In the genomic region with DNA sequence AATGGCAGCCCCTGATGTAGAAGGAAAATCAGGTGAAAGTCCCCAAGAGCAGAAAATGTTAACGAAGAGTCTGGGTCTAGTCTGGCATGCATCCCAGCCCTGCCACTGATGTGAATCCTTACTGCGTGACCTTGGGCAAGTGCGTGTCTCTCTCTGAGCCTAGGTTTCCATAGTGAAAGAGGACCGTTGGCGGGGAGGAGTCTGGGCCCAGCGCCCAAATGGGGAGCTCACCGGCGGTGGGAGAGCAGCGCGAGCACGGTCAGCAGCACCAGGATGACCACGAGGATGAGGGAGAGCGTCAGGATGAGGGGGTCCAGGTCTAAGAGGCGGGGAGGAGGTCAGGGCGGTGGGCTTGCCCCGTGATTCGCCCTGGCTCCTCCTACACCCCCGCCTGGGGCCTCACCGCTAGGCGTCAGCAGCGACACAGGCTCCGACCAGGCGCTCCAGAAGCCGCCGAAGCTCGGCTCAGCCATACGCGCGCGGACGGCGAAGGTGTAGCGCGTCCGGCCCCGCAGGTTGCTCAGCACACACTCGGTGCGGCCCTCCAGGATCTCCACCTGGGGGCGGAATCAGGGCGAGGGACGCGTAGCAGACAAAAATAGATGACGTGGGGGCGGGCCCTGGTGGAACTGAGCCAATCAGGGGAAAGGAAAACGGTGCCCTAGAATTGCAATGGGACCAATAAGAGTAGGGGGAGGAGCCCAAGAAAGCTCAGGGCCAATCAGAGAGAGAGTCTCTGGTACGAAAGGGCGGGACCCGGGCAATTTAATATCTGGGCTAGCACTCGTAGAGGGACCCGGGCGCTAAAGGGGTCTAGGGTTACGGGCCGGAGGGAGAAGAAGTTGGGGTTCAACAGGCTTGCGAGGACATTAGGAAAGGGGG, we compare ENCODE assay signal across 8 cellular contexts. TPM values are rescaled to one million over a fixed set of nuclear protein-coding genes. Genes with fewer than 3 reads are reported as not detected.
DNase-seq lines count a peak whose midpoint lies in the region; ATAC-seq, FAIRE-seq and TF ChIP-seq lines count a peak whose summit lies in the region.

No MANE protein-coding gene starts in this region.

- H4K20me1 ChIP-seq in fibroblast of lung (ENCODE audit: control insufficient read depth, extremely low read depth, insufficient read depth, low read length), result no peaks in the 10 kb centered on the region

- H3K4me3 ChIP-seq in HUES64 (ENCODE audit: low read length) (peak overlapping the region; percentile 79), fibroblast of lung (replicated peaks in 1 of 4; ENCODE audit: control extremely low read depth in 1 of 4, insufficient read depth in 1 of 4, low read depth in 3 of 4, low read length in 4 of 4) (peak overlapping the region; percentile 57 to 75 (median 62))

- peaks cover 4% of the 10 kb centered on the region for H3K79me2 ChIP-seq in fibroblast of lung (ENCODE audit: control insufficient read depth, insufficient read depth, low read length)

- H2AFZ ChIP-seq in fibroblast of lung (ENCODE audit: low read length), result peak overlapping the region; percentile 97

- peak; percentile 83 for FAIRE-seq in RCC 7860 (lab: Jason Lieb, UNC)

- no peaks in the 10 kb centered on the region for H3K9me3 Mint-ChIP-seq in activated T-helper 1 cell treated with anti-CD3 and anti-CD28 coated beads, Interleukin-12 subunit alpha, Interleukin-12 subunit beta, Interleukin-2, Interleukin-4 antibody, amounts not matched to agents 30 ng/mL and 10 ng/mL and 1 ng/mL, durations not matched to agents 14 hours and 24 hours and 36 hours
- no peaks in the 10 kb centered on the region for H3K9me3 Mint-ChIP-seq in natural killer cell

- H3K9ac ChIP-seq in HUES64 (ENCODE audit: low read depth, low read length) (peak overlapping the region; percentile 66), fibroblast of lung (ENCODE audit: insufficient read depth, low read length) (peak overlapping the region; percentile 76)

- no peaks in the 10 kb centered on the region for H3K9me3 ChIP-seq in HUES64 (ENCODE audit: insufficient read depth, low read depth, low read length)
- no peaks in the 10 kb centered on the region for H3K9me3 ChIP-seq in fibroblast of lung (ENCODE audit: control insufficient read depth, insufficient read depth, low read depth, low read length)

- H3K27ac ChIP-seq in HUES64 (ENCODE audit: low read depth, low read length) (peak overlapping the region; percentile 86), fibroblast of lung (ENCODE audit: insufficient read depth, low read length) (peak overlapping the region; percentile 89)

- H3K4me1 Mint-ChIP-seq in activated T-helper 1 cell treated with anti-CD3 and anti-CD28 coated beads, Interleukin-12 subunit alpha, Interleukin-12 subunit beta, Interleukin-2, Interleukin-4 antibody, amounts not matched to agents 30 ng/mL and 10 ng/mL and 1 ng/mL, durations not matched to agents 14 hours and 24 hours and 36 hours (ENCODE audit: low read depth), result peaks cover 32% of the 10 kb centered on the region
- peaks cover 29 to 37% of the 10 kb centered on the region in 2 donors for H3K4me1 Mint-ChIP-seq in natural killer cell

- H3K27ac Mint-ChIP-seq in activated T-helper 1 cell treated with anti-CD3 and anti-CD28 coated beads, Interleukin-12 subunit alpha, Interleukin-12 subunit beta, Interleukin-2, Interleukin-4 antibody, amounts not matched to agents 30 ng/mL and 10 ng/mL and 1 ng/mL, durations not matched to agents 14 hours and 24 hours and 36 hours, result peak overlapping the region; percentile 100
- peak overlapping the region; percentile 92 to 97 for H3K27ac Mint-ChIP-seq in natural killer cell

- H3K4me1 ChIP-seq in HUES64 (ENCODE audit: insufficient read depth, low read length) (peaks cover 4% of the 10 kb centered on the region; the same call in 1 of the 2 replicates), fibroblast of lung (ENCODE audit: control insufficient read depth, extremely low read depth, insufficient read depth, low read length) (peaks cover 25% of the 10 kb centered on the region)

- peak overlapping the region; percentile 88 for H3K4me3 Mint-ChIP-seq in activated T-helper 1 cell treated with anti-CD3 and anti-CD28 coated beads, Interleukin-12 subunit alpha, Interleukin-12 subunit beta, Interleukin-2, Interleukin-4 antibody, amounts not matched to agents 30 ng/mL and 10 ng/mL and 1 ng/mL, durations not matched to agents 14 hours and 24 hours and 36 hours
- peak overlapping the region; percentile 98 for H3K4me3 Mint-ChIP-seq in natural killer cell

- peak overlapping the region; percentile 80 for H3K4me2 ChIP-seq in fibroblast of lung (ENCODE audit: extremely low read depth, insufficient read depth, low read length)

- intact Hi-C loops in activated T-helper 1 cell treated with anti-CD3 and anti-CD28 coated beads, Interleukin-12 subunit alpha, Interleukin-12 subunit beta, Interleukin-2, Interleukin-4 antibody, amounts not matched to agents 30 ng/mL and 10 ng/mL and 1 ng/mL, durations not matched to agents 14 hours and 24 hours and 36 hours (cut with micrococcal nuclease), result loop anchor here (1.0 kb wide), 6 partner anchors 35 to 258 kb away; a partner anchor contains a TSS
- intact Hi-C loops in natural killer cell (cut with micrococcal nuclease), result loop anchor here (1.0 to 5.0 kb wide), 5 partner anchors 35 to 101 kb away; a partner anchor contains a TSS

- H3K36me3 Mint-ChIP-seq in activated T-helper 1 cell treated with anti-CD3 and anti-CD28 coated beads, Interleukin-12 subunit alpha, Interleukin-12 subunit beta, Interleukin-2, Interleukin-4 antibody, amounts not matched to agents 30 ng/mL and 10 ng/mL and 1 ng/mL, durations not matched to agents 14 hours and 24 hours and 36 hours (ENCODE audit: low read depth), result peaks cover 15% of the 10 kb centered on the region
- H3K36me3 Mint-ChIP-seq in natural killer cell, result no peaks in the 10 kb centered on the region

- H3K36me3 ChIP-seq in HUES64 (ENCODE audit: insufficient read depth, low read length) (no peaks in the 10 kb centered on the region), fibroblast of lung (ENCODE audit: control insufficient read depth, insufficient read depth, low read length) (no peaks in the 10 kb centered on the region)

- 2% methylated on average over 54 of the region's 54 CpGs for WGBS in HUES64

- ATAC-seq in GM21515 (IDR thresholded peaks at IDR 0.05; ENCODE audit: unreplicated experiment) (peak; percentile 70), natural killer cell (peak; percentile 81 to 92 (median 83))

- DNase-seq in DMS 273 treated with DMSO at 0.1 percent for 48 hours (lab: John Stamatoyannopoulos, UW) (peak; percentile 94), RCC 7860 (ENCODE audit: low spot score) (peak; percentile 95), fibroblast of lung (ENCODE audit: low read depth in 2 of 2) (peak; percentile 91 to 94), natural killer cell (peak; percentile 94)
- DNase-seq in activated T-helper 1 cell treated with anti-CD3 and anti-CD28 coated beads, Interleukin-12 subunit alpha, Interleukin-12 subunit beta, Interleukin-2, Interleukin-4 antibody, amounts not matched to agents 30 ng/mL and 10 ng/mL and 1 ng/mL, durations not matched to agents 14 hours and 24 hours and 36 hours (ENCODE audit: low spot score), result peak; percentile 96
- peak; percentile 94 to 99 (median 97) for DNase-seq in stimulated activated naive CD4-positive, alpha-beta T cell (lab: John Stamatoyannopoulos, UW)

- peaks cover 13% of the 10 kb centered on the region; the same call in 1 of the 2 replicates for H3K27me3 ChIP-seq in HUES64 (ENCODE audit: insufficient read depth, low read length)
- no peaks in the 10 kb centered on the region for H3K27me3 ChIP-seq in fibroblast of lung (ENCODE audit: control insufficient read depth, insufficient read depth, low read length)

- peaks cover 16% of the 10 kb centered on the region for H3K27me3 Mint-ChIP-seq in activated T-helper 1 cell treated with anti-CD3 and anti-CD28 coated beads, Interleukin-12 subunit alpha, Interleukin-12 subunit beta, Interleukin-2, Interleukin-4 antibody, amounts not matched to agents 30 ng/mL and 10 ng/mL and 1 ng/mL, durations not matched to agents 14 hours and 24 hours and 36 hours (ENCODE audit: insufficient read depth)
- peaks cover 0 to 22% of the 10 kb centered on the region in 2 donors for H3K27me3 Mint-ChIP-seq in natural killer cell (ENCODE audit: low read depth in 2 of 2)

- TF ChIP-seq CTCF in fibroblast of lung (conservative IDR thresholded peaks at IDR 0.05 in 1 of 2, IDR thresholded peaks at IDR 0.05 in 1 of 2; ENCODE audit: low read depth in 1 of 2, low read length in 2 of 2), result peak; percentile 65 to 68
- peak; percentile 71 for TF ChIP-seq CTCF in natural killer cell (IDR thresholded peaks at IDR 0.05)

RNA-seq across cellular contexts. Expression of a gene that starts 3.2 kb away (rescaled TPM):
- polyA plus RNA-seq in HUES64 (2013, experiment 1 of 2), result 4.4 TPM
- 4.7 TPM for polyA plus RNA-seq in HUES64 (2013, experiment 2 of 2)
- 7.3 and 7.9 TPM in 2 replicates for total RNA-seq in activated T-helper 1 cell treated with anti-CD3 and anti-CD28 coated beads, Interleukin-12 subunit alpha, Interleukin-12 subunit beta, Interleukin-2, Interleukin-4 antibody, amounts not matched to agents 30 ng/mL and 10 ng/mL and 1 ng/mL, durations not matched to agents 14 hours and 24 hours and 36 hours
- 6.4 and 9.2 TPM in 2 replicates for total RNA-seq in fibroblast of lung
- polyA plus RNA-seq in fibroblast of lung, result 3.6 and 3.8 TPM in 2 replicates
- 4.4 and 6.0 TPM in 2 replicates for polyA plus RNA-seq in fibroblast of lung (2012)
- 4.8 and 6.3 TPM in 2 replicates for polyA minus RNA-seq in fibroblast of lung (ENCODE audit: low replicate concordance)
- total RNA-seq in natural killer cell, result 10 to 100 TPM in 2 of 3 donors, 1 to 10 TPM in 1; 7.6 to 10.7 (median 10.3) TPM

RNA-seq across cellular contexts. Expression of a gene that starts 6.4 kb away (rescaled TPM):
- polyA plus RNA-seq in HUES64 (2013, experiment 1 of 2), result 3.6 TPM
- polyA plus RNA-seq in HUES64 (2013, experiment 2 of 2), result 3.0 TPM
- 3.2 and 3.9 TPM in 2 replicates for total RNA-seq in activated T-helper 1 cell treated with anti-CD3 and anti-CD28 coated beads, Interleukin-12 subunit alpha, Interleukin-12 subunit beta, Interleukin-2, Interleukin-4 antibody, amounts not matched to agents 30 ng/mL and 10 ng/mL and 1 ng/mL, durations not matched to agents 14 hours and 24 hours and 36 hours
- total RNA-seq in fibroblast of lung (0.50 and 0.51 TPM in 2 replicates), natural killer cell (1 to 10 TPM; 2.1 to 2.9 (median 2.8) TPM)
- polyA plus RNA-seq in fibroblast of lung, result 0.76 and 1.2 TPM in 2 replicates
- polyA plus RNA-seq in fibroblast of lung (2012), result 1.6 and 1.7 TPM in 2 replicates
- 0.96 TPM in 1 of 2 replicates, not detected in the other for polyA minus RNA-seq in fibroblast of lung (ENCODE audit: low replicate concordance)

RNA-seq across cellular contexts. Expression of a gene that starts 25.7 kb away (rescaled TPM):
- polyA plus RNA-seq in HUES64 (2013, experiment 1 of 2), result 4.8 TPM
- polyA plus RNA-seq in HUES64 (2013, experiment 2 of 2), result 6.3 TPM
- total RNA-seq in activated T-helper 1 cell treated with anti-CD3 and anti-CD28 coated beads, Interleukin-12 subunit alpha, Interleukin-12 subunit beta, Interleukin-2, Interleukin-4 antibody, amounts not matched to agents 30 ng/mL and 10 ng/mL and 1 ng/mL, durations not matched to agents 14 hours and 24 hours and 36 hours, result 2.0 TPM in 2 replicates
- 7.4 and 13.0 TPM in 2 replicates for total RNA-seq in fibroblast of lung
- polyA plus RNA-seq in fibroblast of lung, result 17.6 and 21.2 TPM in 2 replicates
- 42.8 and 51.9 TPM in 2 replicates for polyA plus RNA-seq in fibroblast of lung (2012)
- 56.3 and 56.9 TPM in 2 replicates for polyA minus RNA-seq in fibroblast of lung (ENCODE audit: low replicate concordance)
- 10 to 100 TPM; 13.3 to 21.1 (median 16.1) TPM for total RNA-seq in natural killer cell

RNA-seq across cellular contexts. Expression of a gene that starts 34.6 kb away (rescaled TPM):
- polyA plus RNA-seq in HUES64 (2013, experiment 1 of 2), result 4.2 TPM
- 4.9 TPM for polyA plus RNA-seq in HUES64 (2013, experiment 2 of 2)
- 10.7 and 14.4 TPM in 2 replicates for total RNA-seq in activated T-helper 1 cell treated with anti-CD3 and anti-CD28 coated beads, Interleukin-12 subunit alpha, Interleukin-12 subunit beta, Interleukin-2, Interleukin-4 antibody, amounts not matched to agents 30 ng/mL and 10 ng/mL and 1 ng/mL, durations not matched to agents 14 hours and 24 hours and 36 hours
- total RNA-seq in fibroblast of lung (10.1 and 11.3 TPM in 2 replicates), natural killer cell (10 to 100 TPM; 86.9 to 94.9 (median 91.8) TPM)
- polyA plus RNA-seq in fibroblast of lung, result 13.8 and 14.4 TPM in 2 replicates
- 14.6 and 14.8 TPM in 2 replicates for polyA plus RNA-seq in fibroblast of lung (2012)
- polyA minus RNA-seq in fibroblast of lung (ENCODE audit: low replicate concordance), result 15.7 and 20.7 TPM in 2 replicates

RNA-seq across cellular contexts. Expression of a gene that starts 34.8 kb away (rescaled TPM):
- polyA plus RNA-seq in HUES64 (2013, experiment 1 of 2), result 53.3 TPM
- 57.5 TPM for polyA plus RNA-seq in HUES64 (2013, experiment 2 of 2)
- 26.6 and 31.2 TPM in 2 replicates for total RNA-seq in activated T-helper 1 cell treated with anti-CD3 and anti-CD28 coated beads, Interleukin-12 subunit alpha, Interleukin-12 subunit beta, Interleukin-2, Interleukin-4 antibody, amounts not matched to agents 30 ng/mL and 10 ng/mL and 1 ng/mL, durations not matched to agents 14 hours and 24 hours and 36 hours
- total RNA-seq in fibroblast of lung (54.7 and 76.8 TPM in 2 replicates), natural killer cell (10 to 100 TPM; 25.0 to 29.9 (median 29.5) TPM)
- polyA plus RNA-seq in fibroblast of lung, result 68.4 and 78.6 TPM in 2 replicates
- polyA plus RNA-seq in fibroblast of lung (2012), result 55.2 and 66.9 TPM in 2 replicates
- polyA minus RNA-seq in fibroblast of lung (ENCODE audit: low replicate concordance), result 50.4 and 112 TPM in 2 replicates

Comparison
In these comparisons a context has a peak if more than half of its experiments do, and no peak if none do; other contexts are left out.
1. Peak in every context shown above with its lines: DNase-seq, ATAC-seq, H3K4me3 ChIP-seq and H3K27ac ChIP-seq.